ENCODE assay signal across 8 cellular contexts in genomic region chr12:77685112-77685511, GRCh38.
A peak's percentile ranks its signal among the peaks of the same experiment; 100 is the strongest.
DNase-seq lines count a peak whose midpoint lies in the region; ATAC-seq and TF ChIP-seq lines count a peak whose summit lies in the region.

No MANE protein-coding gene starts in this region.

- no peaks in the 10 kb centered on the region for H3K9me3 ChIP-seq in OCI-LY3 (ENCODE audit: insufficient read depth, low read length)
- H3K9me3 ChIP-seq in right lobe of liver = no peaks in the 10 kb centered on the region

- no peaks in the 10 kb centered on the region for H3K79me2 ChIP-seq in OCI-LY3 (ENCODE audit: low read length)

- no peak overlapping the region for H3K9ac ChIP-seq in OCI-LY3 (ENCODE audit: low read length)

- H3K4me2 ChIP-seq in OCI-LY3 (ENCODE audit: low read length) = peak overlapping the region; percentile 41

- TF ChIP-seq POLR2A in right lobe of liver (IDR thresholded peaks at IDR 0.05) = no peak

- no peaks in the 10 kb centered on the region for H3K27me3 ChIP-seq in OCI-LY3 (ENCODE audit: low read depth, low read length)
- H3K27me3 ChIP-seq in right lobe of liver = no peaks in the 10 kb centered on the region

- ATAC-seq in GM21717 (IDR thresholded peaks at IDR 0.05; ENCODE audit: unreplicated experiment) = peak; percentile 65
- ATAC-seq in right lobe of liver = peak; percentile 71 to 88 (median 76)

- 7% methylated on average over 6 of the region's 6 CpGs for WGBS in right lobe of liver (ENCODE audit: insufficient coverage, low coverage, low lambda C conversion rate, missing lambda C conversion rate)

- no peak overlapping the region for H2AFZ ChIP-seq in OCI-LY3 (ENCODE audit: low read depth, low read length)

- peak; percentile 31 for DNase-seq in GM04503 (ENCODE audit: low read depth)
- DNase-seq in Kasumi-1 (lab: John Stamatoyannopoulos, UW) = peak; percentile 72 to 79
- peak; percentile 86 for DNase-seq in dermis blood vessel endothelial cell
- peak in 2 of 3 donors; percentile 28 to 58 for DNase-seq in right lobe of liver
- no peak for DNase-seq in activated CD8-positive, alpha-beta memory T cell treated with anti-CD3 and anti-CD28 coated beads, Interleukin-2, amount 50 U/mL, for 48 hours
- DNase-seq in NK-92 (lab: John Stamatoyannopoulos, UW; ENCODE audit: unreplicated experiment) = no peak

- H4K20me1 ChIP-seq in OCI-LY3 (ENCODE audit: insufficient read depth, low read length) = no peaks in the 10 kb centered on the region

- TF ChIP-seq CTCF in OCI-LY3 (IDR thresholded peaks at IDR 0.05; ENCODE audit: low read depth, low read length) (peak; percentile 77), right lobe of liver (IDR thresholded peaks at IDR 0.05) (peak; percentile 40 to 59 (median 54))

- intact Hi-C loops in right lobe of liver (cut with DNase I) = no loop called here

- no peaks in the 10 kb centered on the region for H3K36me3 ChIP-seq in OCI-LY3 (replicated peaks; ENCODE audit: low read depth, low read length)
- H3K36me3 ChIP-seq in right lobe of liver = no peaks in the 10 kb centered on the region

- H3K4me3 ChIP-seq in OCI-LY3 (ENCODE audit: low read length) = peak overlapping the region; percentile 7; the same call in 1 of the 2 replicates
- no peak overlapping the region for H3K4me3 ChIP-seq in right lobe of liver

- no peak overlapping the region for H3K27ac ChIP-seq in OCI-LY3 (ENCODE audit: low read length)
- no peak overlapping the region for H3K27ac ChIP-seq in right lobe of liver

- H3K4me1 ChIP-seq in OCI-LY3 (ENCODE audit: low read length) (peaks cover 3% of the 10 kb centered on the region; the same call in 1 of the 2 replicates), right lobe of liver (no peaks in the 10 kb centered on the region)

Comparison
In these comparisons a context has a peak if more than half of its experiments do, and no peak if none do; other contexts are left out.
1. DNase-seq: peak in GM04503 (single experiment), Kasumi-1 (2 of 2), dermis blood vessel endothelial cell (single experiment) and right lobe of liver (2 of 3); none in activated CD8-positive, alpha-beta memory T cell treated with anti-CD3 and anti-CD28 coated beads, Interleukin-2, amount 50 U/mL, for 48 hours (single experiment) and NK-92 (single experiment).